Comparison of ENCODE assay signal across 12 cellular contexts in the genomic region with DNA sequence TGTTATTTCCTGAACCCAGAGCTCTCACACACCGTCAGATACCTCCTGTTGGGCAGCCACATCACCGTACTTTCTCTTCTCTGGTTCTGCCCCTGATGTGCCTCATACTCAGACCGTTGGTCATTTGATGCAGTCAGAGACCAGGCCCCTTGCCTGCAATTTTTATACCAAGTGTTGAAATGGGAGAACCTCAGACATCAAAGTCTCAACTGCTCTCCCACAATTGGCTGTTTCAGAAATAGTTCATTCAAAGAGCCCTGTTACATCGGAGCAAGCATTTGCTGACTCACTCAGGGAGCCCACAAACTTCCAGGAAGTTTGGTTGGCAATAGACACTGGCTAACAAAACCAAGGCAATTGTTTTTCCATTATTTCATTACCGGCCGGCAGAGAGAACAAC. TPM values are rescaled to one million over a fixed set of nuclear protein-coding genes. Genes with fewer than 3 reads are reported as not detected.
DNase-seq lines count a peak whose midpoint lies in the region; ATAC-seq and TF ChIP-seq lines count a peak whose summit lies in the region.
"Had no signal": no experiment of that assay in that cellular context is flagged by ENCODE, and none has a peak within 500 bp of the region (broad histone marks: within the 10 kb centered on the region; RNA-seq: fewer than 3 reads in every experiment).

No MANE protein-coding gene starts in this region.

- H3K9me3 ChIP-seq in SK-N-SH = no peaks in the 10 kb centered on the region

- TF ChIP-seq CTCF in SK-N-SH (IDR thresholded peaks at IDR 0.05) = no peak

- H3K36me3 ChIP-seq in SK-N-SH (replicated peaks in 1 of 2; ENCODE audit: control insufficient read depth in 1 of 2, insufficient read depth in 2 of 2, low read length in 1 of 2) = no peaks in the 10 kb centered on the region

- no peaks in the 10 kb centered on the region for H3K27me3 ChIP-seq in SK-N-SH (ENCODE audit: insufficient read depth)

- DNase-seq in ELR (ENCODE audit: low read depth) = peak; percentile 90
- no peak for DNase-seq in SK-N-SH
- peak; percentile 99 for DNase-seq in fibroblast of peridontal ligament (ENCODE audit: extremely low read depth)
- DNase-seq in skeletal muscle cell (ENCODE audit: low read depth) = peak; percentile 96
- no peak for DNase-seq in NCI-H2171 treated with DMSO at 0.1 percent for 48 hours (lab: John Stamatoyannopoulos, UW)
- DNase-seq: GDM1, NCI-H526 had no signal

- no peak overlapping the region for H3K4me2 ChIP-seq in SK-N-SH

- H4K20me1 ChIP-seq in SK-N-SH (ENCODE audit: insufficient read depth) = no peaks in the 10 kb centered on the region

- H3F3A ChIP-seq in SK-N-SH (replicated peaks; ENCODE audit: insufficient read depth) = no peaks in the 10 kb centered on the region

- no peak overlapping the region for H3K9ac ChIP-seq in SK-N-SH
- H3K9ac ChIP-seq: parathyroid adenoma had no signal

- no peaks in the 10 kb centered on the region for H3K9me2 ChIP-seq in SK-N-SH

- peaks cover 0 to 4% of the 10 kb centered on the region in 2 experiments; a peak in 2 of 4 replicates for H3K4me1 ChIP-seq in SK-N-SH (ENCODE audit: control insufficient read depth in 1 of 2, insufficient read depth in 2 of 2, low read depth in 1 of 2, low read length in 1 of 2)
- H3K4me1 ChIP-seq: parathyroid adenoma had no signal

- TF ChIP-seq RAD21 in SK-N-SH (IDR thresholded peaks at IDR 0.05; ENCODE audit: low read length) = no peak

- no peaks in the 10 kb centered on the region for H3K79me2 ChIP-seq in SK-N-SH (ENCODE audit: insufficient read depth)
- H3K79me2 ChIP-seq: parathyroid adenoma had no signal

- CTCF ChIA-PET in SK-N-SH (lab: Yijun Ruan, JAX) = interaction anchor here (1.7 kb wide), 1 partner anchor 34 kb away, joined by 4 read pairs; no protein-coding TSS in a partner anchor

- H2AFZ ChIP-seq in SK-N-SH (ENCODE audit: low read depth) = peak overlapping the region; percentile 33; the same call in 1 of the 2 replicates
- H2AFZ ChIP-seq: parathyroid adenoma had no signal

- no peak overlapping the region for H3K4me3 ChIP-seq in SK-N-SH (ENCODE audit: low read depth in 2 of 2, low read length in 1 of 2)
- H3K4me3 ChIP-seq in skeletal muscle cell (ENCODE audit: low read depth, low read length) = no peak overlapping the region
- H3K4me3 ChIP-seq: coronary artery had no signal

- 54% methylated on average over 6 of the region's 6 CpGs for WGBS in SK-N-SH (ENCODE audit: low lambda C conversion rate)

- ATAC-seq in GM21528 (IDR thresholded peaks at IDR 0.05; ENCODE audit: low FRiP score, unreplicated experiment) (no peak), GM18498 (IDR thresholded peaks at IDR 0.05; ENCODE audit: unreplicated experiment) (no peak), HG02623 (IDR thresholded peaks at IDR 0.05; ENCODE audit: unreplicated experiment) (no peak)

- TF ChIP-seq EP300 in SK-N-SH (IDR thresholded peaks at IDR 0.05; ENCODE audit: borderline replicate concordance in 1 of 2, low read depth in 1 of 2, low read length in 1 of 2) = no peak

- peak overlapping the region in 1 of 2 experiments; percentile 37; a peak in 1 of 4 replicates for H3K27ac ChIP-seq in SK-N-SH (ENCODE audit: low read depth in 2 of 2, low read length in 1 of 2)
- H3K27ac ChIP-seq: coronary artery, parathyroid adenoma had no signal

- POLR2A ChIA-PET in SK-N-SH (lab: Yijun Ruan, JAX) = no interaction called here

TF ChIP-seq in SK-N-SH, 30 proteins besides CTCF, POLR2A, EP300 and RAD21 (continues in another document):
- TF ChIP-seq SMC3 (IDR thresholded peaks at IDR 0.05; ENCODE audit: low read depth, low read length) (no peak), GABPA (IDR thresholded peaks at IDR 0.05; ENCODE audit: low read depth) (no peak), FOXM1 (IDR thresholded peaks at IDR 0.05; ENCODE audit: low read depth) (peak; percentile 68; the same call in 1 of the 2 replicates), TCF12 (IDR thresholded peaks at IDR 0.05) (peak; percentile 34), NRF1 (IDR thresholded peaks at IDR 0.05; ENCODE audit: low read depth, low read length) (no peak), MXI1 (IDR thresholded peaks at IDR 0.05; ENCODE audit: low read depth, low read length) (no peak), RXRA (IDR thresholded peaks at IDR 0.05; ENCODE audit: borderline replicate concordance, low read depth) (no peak), POLR2AphosphoS5 (IDR thresholded peaks at IDR 0.05; ENCODE audit: low read depth, low read length) (no peak), GATA2 (CRISPR knock-in tag; IDR thresholded peaks at IDR 0.05) (no peak), JUND (IDR thresholded peaks at IDR 0.05) (peak; percentile 38), EZH2phosphoT487 (IDR thresholded peaks at IDR 0.05; ENCODE audit: borderline replicate concordance, low read depth) (no peak), NFIC (IDR thresholded peaks at IDR 0.05; ENCODE audit: borderline replicate concordance) (0 out of 2 replicates have a peak, but pooled peaks have one; percentile 19), RFX5 (IDR thresholded peaks at IDR 0.05; ENCODE audit: low read length) (no peak), ELF1 (IDR thresholded peaks at IDR 0.05) (peak; percentile 63; the same call in 1 of the 2 replicates), MEF2A (IDR thresholded peaks at IDR 0.05; ENCODE audit: borderline replicate concordance, low read depth) (0 out of 2 replicates have a peak, but pooled peaks have one; percentile 8), FOXJ3 (CRISPR knock-in tag; IDR thresholded peaks at IDR 0.05) (no peak), SIN3A (IDR thresholded peaks at IDR 0.05; ENCODE audit: borderline replicate concordance, low read depth, low read length) (no peak)
- TF ChIP-seq, protein P1, sequence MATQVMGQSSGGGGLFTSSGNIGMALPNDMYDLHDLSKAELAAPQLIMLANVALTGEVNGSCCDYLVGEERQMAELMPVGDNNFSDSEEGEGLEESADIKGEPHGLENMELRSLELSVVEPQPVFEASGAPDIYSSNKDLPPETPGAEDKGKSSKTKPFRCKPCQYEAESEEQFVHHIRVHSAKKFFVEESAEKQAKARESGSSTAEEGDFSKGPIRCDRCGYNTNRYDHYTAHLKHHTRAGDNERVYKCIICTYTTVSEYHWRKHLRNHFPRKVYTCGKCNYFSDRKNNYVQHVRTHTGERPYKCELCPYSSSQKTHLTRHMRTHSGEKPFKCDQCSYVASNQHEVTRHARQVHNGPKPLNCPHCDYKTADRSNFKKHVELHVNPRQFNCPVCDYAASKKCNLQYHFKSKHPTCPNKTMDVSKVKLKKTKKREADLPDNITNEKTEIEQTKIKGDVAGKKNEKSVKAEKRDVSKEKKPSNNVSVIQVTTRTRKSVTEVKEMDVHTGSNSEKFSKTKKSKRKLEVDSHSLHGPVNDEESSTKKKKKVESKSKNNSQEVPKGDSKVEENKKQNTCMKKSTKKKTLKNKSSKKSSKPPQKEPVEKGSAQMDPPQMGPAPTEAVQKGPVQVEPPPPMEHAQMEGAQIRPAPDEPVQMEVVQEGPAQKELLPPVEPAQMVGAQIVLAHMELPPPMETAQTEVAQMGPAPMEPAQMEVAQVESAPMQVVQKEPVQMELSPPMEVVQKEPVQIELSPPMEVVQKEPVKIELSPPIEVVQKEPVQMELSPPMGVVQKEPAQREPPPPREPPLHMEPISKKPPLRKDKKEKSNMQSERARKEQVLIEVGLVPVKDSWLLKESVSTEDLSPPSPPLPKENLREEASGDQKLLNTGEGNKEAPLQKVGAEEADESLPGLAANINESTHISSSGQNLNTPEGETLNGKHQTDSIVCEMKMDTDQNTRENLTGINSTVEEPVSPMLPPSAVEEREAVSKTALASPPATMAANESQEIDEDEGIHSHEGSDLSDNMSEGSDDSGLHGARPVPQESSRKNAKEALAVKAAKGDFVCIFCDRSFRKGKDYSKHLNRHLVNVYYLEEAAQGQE (IDR thresholded peaks at IDR 0.05; ENCODE audit: low read depth, low read length) = no peak
- TF ChIP-seq, protein P2, sequence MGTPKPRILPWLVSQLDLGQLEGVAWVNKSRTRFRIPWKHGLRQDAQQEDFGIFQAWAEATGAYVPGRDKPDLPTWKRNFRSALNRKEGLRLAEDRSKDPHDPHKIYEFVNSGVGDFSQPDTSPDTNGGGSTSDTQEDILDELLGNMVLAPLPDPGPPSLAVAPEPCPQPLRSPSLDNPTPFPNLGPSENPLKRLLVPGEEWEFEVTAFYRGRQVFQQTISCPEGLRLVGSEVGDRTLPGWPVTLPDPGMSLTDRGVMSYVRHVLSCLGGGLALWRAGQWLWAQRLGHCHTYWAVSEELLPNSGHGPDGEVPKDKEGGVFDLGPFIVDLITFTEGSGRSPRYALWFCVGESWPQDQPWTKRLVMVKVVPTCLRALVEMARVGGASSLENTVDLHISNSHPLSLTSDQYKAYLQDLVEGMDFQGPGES (IDR thresholded peaks at IDR 0.05; ENCODE audit: low read depth, low read length) = no peak
- TF ChIP-seq, protein P3, sequence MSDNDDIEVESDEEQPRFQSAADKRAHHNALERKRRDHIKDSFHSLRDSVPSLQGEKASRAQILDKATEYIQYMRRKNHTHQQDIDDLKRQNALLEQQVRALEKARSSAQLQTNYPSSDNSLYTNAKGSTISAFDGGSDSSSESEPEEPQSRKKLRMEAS (IDR thresholded peaks at IDR 0.05; ENCODE audit: low read depth) = 0 out of 2 replicates have a peak, but pooled peaks have one; percentile 40
- TF ChIP-seq, protein P4, sequence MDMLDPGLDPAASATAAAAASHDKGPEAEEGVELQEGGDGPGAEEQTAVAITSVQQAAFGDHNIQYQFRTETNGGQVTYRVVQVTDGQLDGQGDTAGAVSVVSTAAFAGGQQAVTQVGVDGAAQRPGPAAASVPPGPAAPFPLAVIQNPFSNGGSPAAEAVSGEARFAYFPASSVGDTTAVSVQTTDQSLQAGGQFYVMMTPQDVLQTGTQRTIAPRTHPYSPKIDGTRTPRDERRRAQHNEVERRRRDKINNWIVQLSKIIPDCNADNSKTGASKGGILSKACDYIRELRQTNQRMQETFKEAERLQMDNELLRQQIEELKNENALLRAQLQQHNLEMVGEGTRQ (IDR thresholded peaks at IDR 0.05; ENCODE audit: borderline replicate concordance, low read depth, low read length) = no peak
- TF ChIP-seq, protein P5, sequence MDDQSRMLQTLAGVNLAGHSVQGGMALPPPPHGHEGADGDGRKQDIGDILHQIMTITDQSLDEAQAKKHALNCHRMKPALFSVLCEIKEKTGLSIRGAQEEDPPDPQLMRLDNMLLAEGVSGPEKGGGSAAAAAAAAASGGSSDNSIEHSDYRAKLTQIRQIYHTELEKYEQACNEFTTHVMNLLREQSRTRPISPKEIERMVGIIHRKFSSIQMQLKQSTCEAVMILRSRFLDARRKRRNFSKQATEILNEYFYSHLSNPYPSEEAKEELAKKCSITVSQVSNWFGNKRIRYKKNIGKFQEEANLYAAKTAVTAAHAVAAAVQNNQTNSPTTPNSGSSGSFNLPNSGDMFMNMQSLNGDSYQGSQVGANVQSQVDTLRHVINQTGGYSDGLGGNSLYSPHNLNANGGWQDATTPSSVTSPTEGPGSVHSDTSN (IDR thresholded peaks at IDR 0.05) = no peak; the same call in 1 of the 2 replicates

RNA-seq across cellular contexts. Expression of a gene that starts 33.5 kb away (rescaled TPM):
- polyA plus RNA-seq in SK-N-SH (2012; rRNA removed) = 24.0 and 25.0 TPM in 2 replicates
- 29.1 and 32.7 TPM in 2 replicates for polyA plus RNA-seq in SK-N-SH (2012; cell fraction: cytosol; rRNA removed)
- polyA plus RNA-seq in SK-N-SH (2012; cell fraction: nucleus; rRNA removed) = 26.1 and 36.9 TPM in 2 replicates

Comparison
In these comparisons a context has a peak if more than half of its experiments do, and no peak if none do; other contexts are left out.
1. DNase-seq: peak in ELR (single experiment), fibroblast of peridontal ligament (single experiment) and skeletal muscle cell (single experiment); none in SK-N-SH (single experiment) and NCI-H2171 treated with DMSO at 0.1 percent for 48 hours (single experiment).